10 cellular contexts compared by ENCODE assay signal in the genomic region with DNA sequence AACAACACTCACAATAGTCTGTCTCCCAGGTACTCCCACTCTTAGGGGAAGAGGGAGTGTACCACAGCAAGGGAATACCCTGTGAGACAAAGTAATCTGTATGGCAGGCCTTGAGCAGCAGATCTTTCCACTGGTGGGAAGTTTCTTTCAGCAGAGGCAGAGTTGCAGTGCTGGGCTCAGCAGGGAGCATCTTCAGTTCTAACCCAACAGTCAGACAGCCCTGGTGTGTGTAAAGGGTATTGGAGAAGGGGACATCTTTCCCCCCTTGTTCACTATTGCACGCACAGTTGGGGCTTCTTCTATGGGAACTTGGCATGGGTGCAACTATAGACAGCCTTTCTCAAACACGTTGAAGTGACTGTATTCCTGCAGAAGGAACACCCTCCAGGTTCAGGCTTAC.
"Had no signal": no experiment of that assay in that cellular context is flagged by ENCODE, and none has a peak within 500 bp of the region (broad histone marks: within the 10 kb centered on the region; RNA-seq: fewer than 3 reads in every experiment).

No MANE protein-coding gene starts in this region.

- H3K27ac Mint-ChIP-seq: H9, HFFc6 had no signal

- FAIRE-seq: H1, H54 had no signal

- H3K4me1 Mint-ChIP-seq: H9 had no signal

- H3K4me1 ChIP-seq: HAP-1 had no signal

- H3K36me3 ChIP-seq: HAP-1 had no signal

- H3K27ac ChIP-seq: GM23248 had no signal

- DNase-seq: GM23248, GOT3, H7, H9, HCEC 1CT, HFFc6 had no signal

- H2AFZ ChIP-seq: GM23248 had no signal

- H3K9ac ChIP-seq: GM23248 had no signal

- H3K4me3 Mint-ChIP-seq: H9, HFFc6 had no signal

- H3K9me3 ChIP-seq: HAP-1 had no signal

- ATAC-seq: HCT116 had no signal

- H3K4me3 ChIP-seq: GM23248, HAP-1 had no signal
